Comparison of ENCODE assay signal across 10 cellular contexts in the genomic region with DNA sequence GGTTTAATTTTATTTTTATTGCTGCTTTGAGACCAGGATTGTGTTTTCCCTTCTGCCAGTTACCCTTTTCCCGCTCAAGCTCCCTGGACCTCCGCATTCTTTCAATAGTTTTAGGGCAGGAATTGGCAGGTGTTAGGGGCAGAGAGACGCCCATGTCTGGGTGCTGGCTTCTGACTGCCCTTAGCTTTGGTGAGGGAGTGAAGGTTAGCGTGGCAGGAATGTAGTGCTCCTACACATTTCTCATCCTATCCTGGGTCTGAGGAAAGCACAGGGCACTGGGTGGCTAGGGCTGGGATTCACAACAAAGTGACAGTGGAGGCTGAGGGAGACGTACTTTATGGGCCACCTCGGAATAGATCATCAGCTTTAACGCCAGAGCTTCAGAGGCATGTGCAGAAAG.
A peak's percentile ranks its signal among the peaks of the same experiment; 100 is the strongest.
DNase-seq lines count a peak whose midpoint lies in the region; ATAC-seq, FAIRE-seq and TF ChIP-seq lines count a peak whose summit lies in the region.
"Had no signal": no experiment of that assay in that cellular context is flagged by ENCODE, and none has a peak within 500 bp of the region (broad histone marks: within the 10 kb centered on the region; RNA-seq: fewer than 3 reads in every experiment).

No MANE protein-coding gene starts in this region.

- H3K9ac ChIP-seq in HepG2 (ENCODE audit: insufficient read depth, low read depth, low read length) (no peak overlapping the region), neural cell (ENCODE audit: low read length) (peak overlapping the region; percentile 62)

- H3K79me2 ChIP-seq in HepG2 (ENCODE audit: insufficient read depth, low read length): no peaks in the 10 kb centered on the region
- H3K79me2 ChIP-seq in neural cell (replicated peaks; ENCODE audit: insufficient read depth, low read length): no peaks in the 10 kb centered on the region

- BruUV-seq in HepG2 (replicated peaks; lab: Mats Ljungman, UMichigan): no TSS peak

- H3K4me2 ChIP-seq in HepG2 (ENCODE audit: low read depth, low read length): no peak overlapping the region
- H3K4me2 ChIP-seq in neural cell (ENCODE audit: low read length): no peak overlapping the region

- H4K20me1 ChIP-seq in HepG2 (ENCODE audit: insufficient read depth, low read length) (no peaks in the 10 kb centered on the region), neural cell (ENCODE audit: insufficient read depth) (no peaks in the 10 kb centered on the region)

- no peak overlapping the region for H2AFZ ChIP-seq in HepG2 (ENCODE audit: low read length)
- H2AFZ ChIP-seq in neural cell (ENCODE audit: low read depth, low read length): no peak overlapping the region

- H3K4me1 ChIP-seq in right lobe of liver (peaks cover 0 to 3% (median under 1%) of the 10 kb centered on the region in 4 donors), HepG2 (ENCODE audit: insufficient read depth, low read length) (peaks cover 44% of the 10 kb centered on the region), esophagus muscularis mucosa (peaks cover 36 to 70% (median 63%) of the 10 kb centered on the region in 4 donors), uterus (peaks cover 0 to 9% of the 10 kb centered on the region in 2 donors)

- peak overlapping the region in 2 of 3 donors; percentile 28 to 48 for H3K27ac ChIP-seq in right lobe of liver
- no peak overlapping the region for H3K27ac ChIP-seq in HepG2 (ENCODE audit: extremely low read length, insufficient read depth, low read length)
- peak overlapping the region; percentile 65 to 73 (median 71) for H3K27ac ChIP-seq in esophagus muscularis mucosa (replicated peaks in 1 of 4)
- peak overlapping the region; percentile 78 for H3K27ac ChIP-seq in neural cell (ENCODE audit: low read length)
- H3K27ac ChIP-seq in uterus: peak overlapping the region; percentile 86 to 95

- no peak for FAIRE-seq in HepG2 (lab: Jason Lieb, UNC)

- TF ChIP-seq RAD21 in HepG2 (CRISPR knock-in tag; IDR thresholded peaks at IDR 0.05): no peak
- TF ChIP-seq RAD21 in neural cell (conservative IDR thresholded peaks at IDR 0.05): no peak

- no peaks in the 10 kb centered on the region for H3K9me2 ChIP-seq in neural cell (ENCODE audit: insufficient read depth, low read length)

- intact Hi-C loops in right lobe of liver (cut with DNase I) (no loop called here), HepG2 (cut with micrococcal nuclease; ENCODE audit: unreplicated experiment) (no loop called here), esophagus muscularis mucosa (cut with DNase I) (no loop called here), uterus (cut with DNase I; ENCODE audit: low total_unique reads) (no loop called here)

- CTCF ChIA-PET in HepG2 (lab: Yijun Ruan, JAX; ENCODE audit: low intra/inter-chr PET ratio, low total read pairs): no interaction called here

- no peaks in the 10 kb centered on the region for H3K27me3 ChIP-seq in right lobe of liver
- no peaks in the 10 kb centered on the region for H3K27me3 ChIP-seq in HepG2 (ENCODE audit: control insufficient read depth in 1 of 2, insufficient read depth in 2 of 2, low read length in 2 of 2)
- no peaks in the 10 kb centered on the region for H3K27me3 ChIP-seq in esophagus muscularis mucosa
- H3K27me3 ChIP-seq in neural cell (ENCODE audit: insufficient read depth, low read depth, low read length): no peaks in the 10 kb centered on the region
- H3K27me3 ChIP-seq in uterus: no peaks in the 10 kb centered on the region

- peak in 1 of 4 donors; percentile 6 for ATAC-seq in right lobe of liver
- no peak for ATAC-seq in HepG2
- no peak for ATAC-seq in GM19351 (IDR thresholded peaks at IDR 0.05; ENCODE audit: unreplicated experiment)

- no peaks in the 10 kb centered on the region for H3K36me3 ChIP-seq in right lobe of liver
- no peaks in the 10 kb centered on the region for H3K36me3 ChIP-seq in HepG2 (replicated peaks in 1 of 2; ENCODE audit: control insufficient read depth in 1 of 2, insufficient read depth in 2 of 2, low read length in 2 of 2)
- H3K36me3 ChIP-seq in esophagus muscularis mucosa: no peaks in the 10 kb centered on the region
- H3K36me3 ChIP-seq in neural cell (ENCODE audit: insufficient read depth, low read length): no peaks in the 10 kb centered on the region
- no peaks in the 10 kb centered on the region for H3K36me3 ChIP-seq in uterus

- TF ChIP-seq POLR2A in right lobe of liver (IDR thresholded peaks at IDR 0.05): no peak
- no peak for TF ChIP-seq POLR2A in HepG2 (IDR thresholded peaks at IDR 0.05; ENCODE audit: insufficient read depth in 1 of 2, low read depth in 2 of 2, low read length in 2 of 2)
- no peak for TF ChIP-seq POLR2A in esophagus muscularis mucosa (IDR thresholded peaks at IDR 0.05; ENCODE audit: low read depth)
- TF ChIP-seq POLR2A in uterus (IDR thresholded peaks at IDR 0.05): no peak

- POLR2A ChIA-PET in HepG2 (lab: Yijun Ruan, JAX): no interaction called here

- H3K9me3 ChIP-seq in right lobe of liver: no peaks in the 10 kb centered on the region
- H3K9me3 ChIP-seq in HepG2 (ENCODE audit: low read length): no peaks in the 10 kb centered on the region
- H3K9me3 ChIP-seq in esophagus muscularis mucosa: no peaks in the 10 kb centered on the region
- no peaks in the 10 kb centered on the region for H3K9me3 ChIP-seq in neural cell (ENCODE audit: low read length)
- no peaks in the 10 kb centered on the region for H3K9me3 ChIP-seq in uterus

- TF ChIP-seq EP300 in HepG2 (IDR thresholded peaks at IDR 0.05; ENCODE audit: low read depth in 2 of 2, low read length in 2 of 2): no peak
- no peak for TF ChIP-seq EP300 in HepG2 (CRISPR knock-in tag; IDR thresholded peaks at IDR 0.05; ENCODE audit: borderline replicate concordance)
- no peak for TF ChIP-seq EP300 in esophagus muscularis mucosa (IDR thresholded peaks at IDR 0.05)
- TF ChIP-seq EP300 in neural cell (conservative IDR thresholded peaks at IDR 0.05; ENCODE audit: poor library complexity, severe bottlenecking): no peak

- TF ChIP-seq CTCF in right lobe of liver (IDR thresholded peaks at IDR 0.05) (no peak), HepG2 (CRISPR knock-in tag; IDR thresholded peaks at IDR 0.05) (no peak), esophagus muscularis mucosa (IDR thresholded peaks at IDR 0.05) (no peak), neural cell (IDR thresholded peaks at IDR 0.05; ENCODE audit: poor library complexity, severe bottlenecking) (no peak), uterus (IDR thresholded peaks at IDR 0.05) (no peak)

- H3K4me3 ChIP-seq in right lobe of liver (no peak overlapping the region), HepG2 (replicated peaks in 1 of 3; ENCODE audit: insufficient read depth in 1 of 3, low read depth in 2 of 3, low read length in 3 of 3) (no peak overlapping the region), esophagus muscularis mucosa (no peak overlapping the region), neural cell (ENCODE audit: low read length) (peak overlapping the region; percentile 57), uterus (no peak overlapping the region)

- 76% methylated on average over 2 of the region's 7 CpGs for WGBS in right lobe of liver (ENCODE audit: insufficient coverage, low coverage, low lambda C conversion rate, missing lambda C conversion rate)
- 91% methylated on average over 7 of the region's 7 CpGs for WGBS in HepG2 (ENCODE audit: low lambda C conversion rate)
- WGBS in esophagus muscularis mucosa: 43% methylated on average over 7 of the region's 7 CpGs

- no peak for DNase-seq in right lobe of liver
- DNase-seq in HepG2 (ENCODE audit: low spot score): no peak
- no peak for DNase-seq in esophagus muscularis mucosa (ENCODE audit: extremely low spot score)
- DNase-seq in uterus: peak in 1 of 2 donors; percentile 21
- no peak for DNase-seq in NCI-H1436 (lab: John Stamatoyannopoulos, UW)
- no peak for DNase-seq in GDM1 (lab: John Stamatoyannopoulos, UW)
- DNase-seq: activated CD4-positive, CD25-positive, alpha-beta regulatory T cell treated with anti-CD3 and anti-CD28 coated beads, Interleukin-2, amount 50 U/mL, for 72 hours; NCI-H526 treated with DMSO at 0.1 percent for 48 hours had no signal

- in situ Hi-C loops in HepG2 (cut with HindIII; ENCODE audit: extremely low pct_ligation_motif_present, low pct_unique_long_range_greater_than_20kb): no loop called here

- no peaks in the 10 kb centered on the region for H3F3A ChIP-seq in neural cell (ENCODE audit: insufficient read depth, low read length, poor library complexity, severe bottlenecking)

TF ChIP-seq in HepG2, 621 proteins besides CTCF, POLR2A, EP300 and RAD21 (continues in another document):
- no peak for TF ChIP-seq TAF1 (CRISPR knock-in tag; IDR thresholded peaks at IDR 0.05)
- TF ChIP-seq, protein P1, sequence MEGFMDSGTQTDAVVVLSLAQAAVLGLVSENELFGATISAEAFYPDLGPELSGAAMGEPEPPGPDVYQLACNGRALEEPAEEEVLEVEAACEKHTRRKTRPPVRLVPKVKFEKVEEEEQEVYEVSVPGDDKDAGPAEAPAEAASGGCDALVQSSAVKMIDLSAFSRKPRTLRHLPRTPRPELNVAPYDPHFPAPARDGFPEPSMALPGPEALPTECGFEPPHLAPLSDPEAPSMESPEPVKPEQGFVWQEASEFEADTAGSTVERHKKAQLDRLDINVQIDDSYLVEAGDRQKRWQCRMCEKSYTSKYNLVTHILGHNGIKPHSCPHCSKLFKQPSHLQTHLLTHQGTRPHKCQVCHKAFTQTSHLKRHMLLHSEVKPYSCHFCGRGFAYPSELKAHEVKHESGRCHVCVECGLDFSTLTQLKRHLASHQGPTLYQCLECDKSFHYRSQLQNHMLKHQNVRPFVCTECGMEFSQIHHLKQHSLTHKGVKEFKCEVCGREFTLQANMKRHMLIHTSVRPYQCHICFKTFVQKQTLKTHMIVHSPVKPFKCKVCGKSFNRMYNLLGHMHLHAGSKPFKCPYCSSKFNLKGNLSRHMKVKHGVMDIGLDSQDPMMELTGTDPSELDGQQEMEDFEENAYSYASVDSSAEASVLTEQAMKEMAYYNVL (CRISPR knock-in tag; IDR thresholded peaks at IDR 0.05; ENCODE audit: borderline replicate concordance): no peak
- TF ChIP-seq CCDC6 (CRISPR knock-in tag; IDR thresholded peaks at IDR 0.05): no peak

TF ChIP-seq in neural cell, 6 proteins besides CTCF, POLR2A, EP300 and RAD21 (continues in another document):
- TF ChIP-seq POLR2AphosphoS5 (IDR thresholded peaks at IDR 0.05) (no peak), TAF1 (IDR thresholded peaks at IDR 0.05; ENCODE audit: low read depth) (no peak), EZH2 (IDR thresholded peaks at IDR 0.05; ENCODE audit: borderline replicate concordance, insufficient read depth, low read length, poor library complexity, severe bottlenecking) (no peak), SMC3 (conservative IDR thresholded peaks at IDR 0.05; ENCODE audit: poor library complexity) (no peak), MXI1 (conservative IDR thresholded peaks at IDR 0.05; ENCODE audit: poor library complexity, severe bottlenecking) (no peak)
